ENCODE assay signal across 1 cellular context in genomic region chr22:20249797-20250354, GRCh38.
TF ChIP-seq lines count a peak whose summit lies in the region.

No MANE protein-coding gene starts in this region.

TF ChIP-seq in K562, 482 proteins besides CTCF, POLR2A, EP300 and RAD21 (continued from another document):
- TF ChIP-seq, protein P1, sequence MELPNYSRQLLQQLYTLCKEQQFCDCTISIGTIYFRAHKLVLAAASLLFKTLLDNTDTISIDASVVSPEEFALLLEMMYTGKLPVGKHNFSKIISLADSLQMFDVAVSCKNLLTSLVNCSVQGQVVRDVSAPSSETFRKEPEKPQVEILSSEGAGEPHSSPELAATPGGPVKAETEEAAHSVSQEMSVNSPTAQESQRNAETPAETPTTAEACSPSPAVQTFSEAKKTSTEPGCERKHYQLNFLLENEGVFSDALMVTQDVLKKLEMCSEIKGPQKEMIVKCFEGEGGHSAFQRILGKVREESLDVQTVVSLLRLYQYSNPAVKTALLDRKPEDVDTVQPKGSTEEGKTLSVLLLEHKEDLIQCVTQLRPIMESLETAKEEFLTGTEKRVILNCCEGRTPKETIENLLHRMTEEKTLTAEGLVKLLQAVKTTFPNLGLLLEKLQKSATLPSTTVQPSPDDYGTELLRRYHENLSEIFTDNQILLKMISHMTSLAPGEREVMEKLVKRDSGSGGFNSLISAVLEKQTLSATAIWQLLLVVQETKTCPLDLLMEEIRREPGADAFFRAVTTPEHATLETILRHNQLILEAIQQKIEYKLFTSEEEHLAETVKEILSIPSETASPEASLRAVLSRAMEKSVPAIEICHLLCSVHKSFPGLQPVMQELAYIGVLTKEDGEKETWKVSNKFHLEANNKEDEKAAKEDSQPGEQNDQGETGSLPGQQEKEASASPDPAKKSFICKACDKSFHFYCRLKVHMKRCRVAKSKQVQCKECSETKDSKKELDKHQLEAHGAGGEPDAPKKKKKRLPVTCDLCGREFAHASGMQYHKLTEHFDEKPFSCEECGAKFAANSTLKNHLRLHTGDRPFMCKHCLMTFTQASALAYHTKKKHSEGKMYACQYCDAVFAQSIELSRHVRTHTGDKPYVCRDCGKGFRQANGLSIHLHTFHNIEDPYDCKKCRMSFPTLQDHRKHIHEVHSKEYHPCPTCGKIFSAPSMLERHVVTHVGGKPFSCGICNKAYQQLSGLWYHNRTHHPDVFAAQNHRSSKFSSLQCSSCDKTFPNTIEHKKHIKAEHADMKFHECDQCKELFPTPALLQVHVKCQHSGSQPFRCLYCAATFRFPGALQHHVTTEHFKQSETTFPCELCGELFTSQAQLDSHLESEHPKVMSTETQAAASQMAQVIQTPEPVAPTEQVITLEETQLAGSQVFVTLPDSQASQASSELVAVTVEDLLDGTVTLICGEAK (IDR thresholded peaks at IDR 0.05): no peak
- TF ChIP-seq, protein P1 (CRISPR knock-in tag; IDR thresholded peaks at IDR 0.05): 0 out of 2 replicates have a peak, but pooled peaks have one; percentile 0
- TF ChIP-seq ETS2 (tag; IDR thresholded peaks at IDR 0.05; ENCODE audit: borderline replicate concordance, poor library complexity, severe bottlenecking): no peak
- peak; percentile 44; the same call in 1 of the 2 replicates for TF ChIP-seq NFIC (IDR thresholded peaks at IDR 0.05)
- no peak for TF ChIP-seq HEY1 (CRISPR knock-in tag; IDR thresholded peaks at IDR 0.05; ENCODE audit: borderline replicate concordance)
- no peak for TF ChIP-seq TAL1 (IDR thresholded peaks at IDR 0.05)
- no peak for TF ChIP-seq FOXM1 (IDR thresholded peaks at IDR 0.05; ENCODE audit: low read depth)
- 0 out of 2 replicates have a peak, but pooled peaks have one; percentile 63 for TF ChIP-seq FOXM1 (CRISPR knock-in tag; IDR thresholded peaks at IDR 0.05; ENCODE audit: low read depth)
- TF ChIP-seq SNIP1 (IDR thresholded peaks at IDR 0.05; ENCODE audit: low read depth): no peak
- TF ChIP-seq, protein P2, sequence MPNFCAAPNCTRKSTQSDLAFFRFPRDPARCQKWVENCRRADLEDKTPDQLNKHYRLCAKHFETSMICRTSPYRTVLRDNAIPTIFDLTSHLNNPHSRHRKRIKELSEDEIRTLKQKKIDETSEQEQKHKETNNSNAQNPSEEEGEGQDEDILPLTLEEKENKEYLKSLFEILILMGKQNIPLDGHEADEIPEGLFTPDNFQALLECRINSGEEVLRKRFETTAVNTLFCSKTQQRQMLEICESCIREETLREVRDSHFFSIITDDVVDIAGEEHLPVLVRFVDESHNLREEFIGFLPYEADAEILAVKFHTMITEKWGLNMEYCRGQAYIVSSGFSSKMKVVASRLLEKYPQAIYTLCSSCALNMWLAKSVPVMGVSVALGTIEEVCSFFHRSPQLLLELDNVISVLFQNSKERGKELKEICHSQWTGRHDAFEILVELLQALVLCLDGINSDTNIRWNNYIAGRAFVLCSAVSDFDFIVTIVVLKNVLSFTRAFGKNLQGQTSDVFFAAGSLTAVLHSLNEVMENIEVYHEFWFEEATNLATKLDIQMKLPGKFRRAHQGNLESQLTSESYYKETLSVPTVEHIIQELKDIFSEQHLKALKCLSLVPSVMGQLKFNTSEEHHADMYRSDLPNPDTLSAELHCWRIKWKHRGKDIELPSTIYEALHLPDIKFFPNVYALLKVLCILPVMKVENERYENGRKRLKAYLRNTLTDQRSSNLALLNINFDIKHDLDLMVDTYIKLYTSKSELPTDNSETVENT (CRISPR knock-in tag; IDR thresholded peaks at IDR 0.05): peak; percentile 24; the same call in 1 of the 2 replicates
- TF ChIP-seq XRCC5 (IDR thresholded peaks at IDR 0.05; ENCODE audit: low read depth, low read length): no peak
- TF ChIP-seq CBFB (CRISPR knock-in tag; IDR thresholded peaks at IDR 0.05): 0 out of 2 replicates have a peak, but pooled peaks have one; percentile 31
- peak in 1 of 2 experiments; percentile 22; a peak in 1 of 4 replicates for TF ChIP-seq SRF (CRISPR knock-in tag; IDR thresholded peaks at IDR 0.05)
TF ChIP-seq in K562: peak in this region for 6.
